Comparison of ENCODE assay signal across 8 cellular contexts in the genomic region with DNA sequence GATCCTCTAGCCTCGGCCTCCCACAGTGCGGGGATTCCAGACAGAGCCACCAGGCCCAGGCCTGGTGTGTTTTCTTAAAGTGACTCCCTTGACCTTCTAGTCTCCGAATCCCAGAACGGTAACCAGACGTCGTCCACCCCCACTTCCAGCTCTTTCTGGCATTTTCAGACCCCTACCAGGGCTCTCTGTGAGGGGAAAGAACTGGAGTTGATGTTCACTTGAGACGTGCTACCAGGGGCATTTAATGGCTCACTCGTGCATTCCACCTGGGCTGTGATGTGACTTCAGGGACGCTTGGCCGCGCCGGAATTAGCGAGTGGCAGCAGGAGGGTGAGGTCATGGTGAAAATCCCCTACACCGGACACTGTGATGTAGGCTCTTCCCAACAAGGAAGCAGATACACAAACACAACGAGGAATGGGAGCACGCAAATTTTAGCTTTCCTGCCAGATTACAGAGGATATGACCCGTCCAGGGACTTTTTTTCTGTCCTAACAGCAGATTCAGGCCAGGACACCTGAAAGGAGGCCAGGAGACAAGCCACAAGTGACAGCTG. TPM values are rescaled to one million over a fixed set of nuclear protein-coding genes. Genes with fewer than 3 reads are reported as not detected.
A peak's percentile ranks its signal among the peaks of the same experiment; 100 is the strongest.
DNase-seq lines count a peak whose midpoint lies in the region; ATAC-seq and TF ChIP-seq lines count a peak whose summit lies in the region.

No MANE protein-coding gene starts in this region.

- intact Hi-C loops in lower lobe of right lung (cut with DNase I): no loop called here
- intact Hi-C loops in thyroid gland (cut with DNase I): loop anchor here (5.0 kb wide), 2 partner anchors 45 to 80 kb away; no protein-coding TSS in a partner anchor

- CTCF ChIA-PET in activated CD8-positive, alpha-beta memory T cell treated with anti-CD3 and anti-CD28 coated beads, Interleukin-2, amount 10 ng/mL, durations not matched to agents 7 days and 5 days (lab: Charles Lee): interaction anchor here (0.8 to 4.9 kb wide), 7 partner anchors 29 to 141 kb away, joined by 3 to 28 read pairs (median 4); a partner anchor contains a TSS

- TF ChIP-seq POLR2A in thyroid gland (IDR thresholded peaks at IDR 0.05): no peak

- peaks cover 27% of the 10 kb centered on the region for H3K4me1 Mint-ChIP-seq in activated CD8-positive, alpha-beta memory T cell treated with anti-CD3 and anti-CD28 coated beads, Interleukin-2, amount 10 ng/mL, durations not matched to agents 7 days and 5 days
- H3K4me1 Mint-ChIP-seq in brain: peaks cover 74% of the 10 kb centered on the region

- H3K4me1 ChIP-seq in lower lobe of right lung: peaks cover 51% of the 10 kb centered on the region
- H3K4me1 ChIP-seq in thyroid gland: peaks cover 28 to 44% of the 10 kb centered on the region in 2 donors

- no peak for ATAC-seq in activated CD8-positive, alpha-beta memory T cell treated with anti-CD3 and anti-CD28 coated beads, Interleukin-2, amount 10 ng/mL, durations not matched to agents 7 days and 5 days
- ATAC-seq in lower lobe of right lung: no peak
- no peak for ATAC-seq in HG02798 (IDR thresholded peaks at IDR 0.05; ENCODE audit: poor library complexity, unreplicated experiment)
- ATAC-seq in HG02588 (IDR thresholded peaks at IDR 0.05; ENCODE audit: unreplicated experiment): no peak

- H3K4me3 ChIP-seq in lower lobe of right lung: peak overlapping the region; percentile 84
- no peak overlapping the region for H3K4me3 ChIP-seq in thyroid gland (replicated peaks in 1 of 3)

- H3K36me3 Mint-ChIP-seq in activated CD8-positive, alpha-beta memory T cell treated with anti-CD3 and anti-CD28 coated beads, Interleukin-2, amount 10 ng/mL, durations not matched to agents 7 days and 5 days: peaks cover 26% of the 10 kb centered on the region
- peaks cover 17% of the 10 kb centered on the region for H3K36me3 Mint-ChIP-seq in brain

- no peak for TF ChIP-seq CTCF in brain (conservative IDR thresholded peaks at IDR 0.05)
- TF ChIP-seq CTCF in lower lobe of right lung (IDR thresholded peaks at IDR 0.05): no peak
- no peak for TF ChIP-seq CTCF in thyroid gland (IDR thresholded peaks at IDR 0.05)

- H3K36me3 ChIP-seq in lower lobe of right lung: peaks cover 9% of the 10 kb centered on the region
- H3K36me3 ChIP-seq in thyroid gland: peaks cover 0 to 8% of the 10 kb centered on the region in 2 donors

- 73 to 80% methylated on average over 17 of the region's 17 CpGs for WGBS in thyroid gland, 2 donors

- no peak for DNase-seq in activated CD8-positive, alpha-beta memory T cell treated with anti-CD3 and anti-CD28 coated beads, Interleukin-2, amount 10 ng/mL, durations not matched to agents 7 days and 5 days
- no peak for DNase-seq in activated CD8-positive, alpha-beta memory T cell treated with anti-CD3 and anti-CD28 coated beads, Interleukin-2, amount 50 U/mL, for 48 hours
- DNase-seq in lower lobe of right lung (no peak), thyroid gland (peak; percentile 30 to 35), LoVo (ENCODE audit: low spot score) (no peak)

- H3K27ac ChIP-seq in lower lobe of right lung: peak overlapping the region; percentile 98
- H3K27ac ChIP-seq in thyroid gland: peak overlapping the region; percentile 93 to 100 (median 97)

- no peaks in the 10 kb centered on the region for H3K9me3 Mint-ChIP-seq in activated CD8-positive, alpha-beta memory T cell treated with anti-CD3 and anti-CD28 coated beads, Interleukin-2, amount 10 ng/mL, durations not matched to agents 7 days and 5 days (ENCODE audit: low read depth)
- peaks cover 0 to 3% (median 0%) of the 10 kb centered on the region in 5 experiments for H3K9me3 Mint-ChIP-seq in brain

- peak overlapping the region; percentile 90 for H3K4me3 Mint-ChIP-seq in activated CD8-positive, alpha-beta memory T cell treated with anti-CD3 and anti-CD28 coated beads, Interleukin-2, amount 10 ng/mL, durations not matched to agents 7 days and 5 days
- peak overlapping the region; percentile 84 to 89 (median 86) for H3K4me3 Mint-ChIP-seq in brain

- H3K27me3 ChIP-seq in lower lobe of right lung (ENCODE audit: low read depth) (no peaks in the 10 kb centered on the region), thyroid gland (no peaks in the 10 kb centered on the region)

- H3K27ac Mint-ChIP-seq in activated CD8-positive, alpha-beta memory T cell treated with anti-CD3 and anti-CD28 coated beads, Interleukin-2, amount 10 ng/mL, durations not matched to agents 7 days and 5 days: peak overlapping the region; percentile 98
- peak overlapping the region; percentile 4 to 96 (median 89) for H3K27ac Mint-ChIP-seq in brain

- peaks cover 4% of the 10 kb centered on the region for H3K27me3 Mint-ChIP-seq in activated CD8-positive, alpha-beta memory T cell treated with anti-CD3 and anti-CD28 coated beads, Interleukin-2, amount 10 ng/mL, durations not matched to agents 7 days and 5 days
- H3K27me3 Mint-ChIP-seq in brain: peaks cover 15% of the 10 kb centered on the region

- H3K9me3 ChIP-seq in lower lobe of right lung: no peaks in the 10 kb centered on the region
- H3K9me3 ChIP-seq in thyroid gland: no peaks in the 10 kb centered on the region

RNA-seq across cellular contexts. Expression of a gene that starts 1.1 kb away (rescaled TPM):
- 10 to 100 TPM; 78.2 to 79.9 TPM for total RNA-seq in activated CD8-positive, alpha-beta memory T cell treated with anti-CD3 and anti-CD28 coated beads, Interleukin-2, amount 10 ng/mL, durations not matched to agents 7 days and 5 days
- polyA plus RNA-seq in brain (ENCODE audit: insufficient read depth, low read depth, low replicate concordance): 24.1 TPM
- 51.6 TPM for total RNA-seq in lower lobe of right lung
- 10 to 100 TPM; 39.4 to 59.4 (median 49.9) TPM for total RNA-seq in thyroid gland

Comparison
In these comparisons a context has a peak if more than half of its experiments do, and no peak if none do; other contexts are left out.
1. DNase-seq: peak in thyroid gland (2 of 2); none in activated CD8-positive, alpha-beta memory T cell treated with anti-CD3 and anti-CD28 coated beads, Interleukin-2, amount 10 ng/mL, durations not matched to agents 7 days and 5 days (single experiment), activated CD8-positive, alpha-beta memory T cell treated with anti-CD3 and anti-CD28 coated beads, Interleukin-2, amount 50 U/mL, for 48 hours (single experiment), lower lobe of right lung (single experiment) and LoVo (single experiment).